ENCODE assay signal across 14 cellular contexts in the genomic region with DNA sequence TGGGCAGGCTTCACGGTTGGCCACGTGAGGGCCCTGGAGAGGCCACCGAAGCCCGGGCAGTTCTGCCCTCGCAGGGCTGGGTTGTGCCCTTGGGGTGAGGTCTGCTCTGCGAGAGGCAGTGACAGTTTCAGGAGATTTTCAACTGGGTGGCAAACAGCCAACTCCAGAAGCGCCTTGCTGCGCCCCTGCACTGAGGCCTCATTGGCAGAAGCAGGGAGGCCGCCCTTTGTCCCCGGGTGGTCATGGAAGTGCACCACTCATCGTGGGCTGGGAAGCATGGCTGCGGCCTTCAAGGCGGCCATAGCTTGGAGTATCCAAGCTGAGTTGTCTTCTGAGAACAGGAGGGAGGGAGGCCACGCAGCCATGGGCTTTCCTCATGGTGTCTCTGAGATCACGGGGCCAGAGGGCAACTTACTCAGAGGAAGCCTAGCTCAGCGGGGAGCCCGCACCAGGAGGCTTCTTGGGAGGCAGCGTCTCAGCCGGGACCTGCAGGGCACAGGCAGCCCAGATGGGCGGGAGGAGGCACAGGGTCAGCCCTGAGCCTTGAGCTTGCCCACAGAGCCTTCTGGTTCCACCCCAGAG. TPM values are rescaled to one million over a fixed set of nuclear protein-coding genes. Genes with fewer than 3 reads are reported as not detected.
DNase-seq lines count a peak whose midpoint lies in the region; ATAC-seq, FAIRE-seq and TF ChIP-seq lines count a peak whose summit lies in the region.
"Had no signal": no experiment of that assay in that cellular context is flagged by ENCODE, and none has a peak within 500 bp of the region (broad histone marks: within the 10 kb centered on the region; RNA-seq: fewer than 3 reads in every experiment).

No MANE protein-coding gene starts in this region.

- CTCF ChIA-PET in IMR-90 (lab: Yijun Ruan, JAX) (no interaction called here), K562 (lab: Yijun Ruan, JAX; ENCODE audit: low intra/inter-chr PET ratio) (no interaction called here)

- no peak overlapping the region for H2AK5ac ChIP-seq in IMR-90 (ENCODE audit: low read depth, low read length)

- WGBS in IMR-90 (ENCODE audit: extremely low coverage in 2 of 2, insufficient read length in 1 of 2), 2 experiments, result 89% methylated on average over 9 of the region's 20 CpGs; no CpG with 5 or more reads in 1 of the 2 experiments
- 94% methylated on average over 16 of the region's 20 CpGs for whole genome bisulfite sequencing in K562 (ENCODE audit: insufficient coverage, low coverage, missing lambda C conversion rate)
- WGBS in prostate gland, result 87% methylated on average over 17 of the region's 20 CpGs

- H3K9me1 ChIP-seq in IMR-90 (ENCODE audit: insufficient read depth, low read length), result no peaks in the 10 kb centered on the region
- H3K9me1 ChIP-seq in K562 (ENCODE audit: control insufficient read depth, insufficient read depth, low read length), result no peaks in the 10 kb centered on the region

- no peak overlapping the region for H3K14ac ChIP-seq in IMR-90 (replicated peaks; ENCODE audit: low read depth, low read length)

- H3K9me3 Mint-ChIP-seq in progenitor cell of endocrine pancreas (ENCODE audit: low read depth), result no peaks in the 10 kb centered on the region
- H3K9me3 Mint-ChIP-seq in naive thymus-derived CD8-positive, alpha-beta T cell, result no peaks in the 10 kb centered on the region
- H3K9me3 Mint-ChIP-seq: activated naive CD4-positive, alpha-beta T cell treated with anti-CD3 and anti-CD28 coated beads, Interleukin-2, amount 10 ng/mL, durations not matched to agents 7 days and 5 days; CD4-positive, alpha-beta T cell; naive B cell had no signal

- no peak overlapping the region for H3K18ac ChIP-seq in IMR-90 (ENCODE audit: low read depth, low read length)

- peak overlapping the region; percentile 59 for H3K27ac Mint-ChIP-seq in progenitor cell of endocrine pancreas
- H3K27ac Mint-ChIP-seq in naive thymus-derived CD8-positive, alpha-beta T cell, result no peak overlapping the region
- H3K27ac Mint-ChIP-seq: activated naive CD4-positive, alpha-beta T cell treated with anti-CD3 and anti-CD28 coated beads, Interleukin-2, amount 10 ng/mL, durations not matched to agents 7 days and 5 days; CD4-positive, alpha-beta T cell had no signal

- FAIRE-seq in K562 (lab: Jason Lieb, UNC), result no peak

- no peak overlapping the region for H2BK15ac ChIP-seq in IMR-90 (ENCODE audit: low read depth, low read length)

- no peak overlapping the region for H3K27ac ChIP-seq in IMR-90 (ENCODE audit: insufficient read depth, low read length)
- no peak overlapping the region for H3K27ac ChIP-seq in K562 (ENCODE audit: extremely low read depth, low read depth, low read length)
- H3K27ac ChIP-seq in prostate gland, result no peak overlapping the region

- no peaks in the 10 kb centered on the region for H3K9me3 ChIP-seq in IMR-90 (ENCODE audit: control insufficient read depth, insufficient read depth, low read length)
- H3K9me3 ChIP-seq in K562 (replicated peaks; ENCODE audit: control insufficient read depth, insufficient read depth, low read depth, low read length), result no peaks in the 10 kb centered on the region
- H3K9me3 ChIP-seq in prostate gland, result no peaks in the 10 kb centered on the region

- H3K23ac ChIP-seq in IMR-90 (ENCODE audit: low read depth, low read length), result no peak overlapping the region

- no peak overlapping the region for H4K5ac ChIP-seq in IMR-90 (ENCODE audit: low read depth, low read length)

- TF ChIP-seq CTCF in IMR-90 (conservative IDR thresholded peaks at IDR 0.05; ENCODE audit: low read depth, low read length), result no peak
- TF ChIP-seq CTCF in K562 (IDR thresholded peaks at IDR 0.05 in 2 of 3, conservative IDR thresholded peaks at IDR 0.05 in 1 of 3; ENCODE audit: insufficient read depth in 2 of 3, low read depth in 1 of 3, low read length in 3 of 3), result no peak
- TF ChIP-seq CTCF in progenitor cell of endocrine pancreas (IDR thresholded peaks at IDR 0.05; ENCODE audit: unreplicated experiment), result no peak
- no peak for TF ChIP-seq CTCF in prostate gland (IDR thresholded peaks at IDR 0.05)

- H4K8ac ChIP-seq in IMR-90 (ENCODE audit: low read depth in 2 of 2, low read length in 2 of 2), result no peak overlapping the region

- H3K4me3 ChIP-seq in IMR-90 (ENCODE audit: insufficient read depth, low read depth, low read length) (no peak overlapping the region), K562 (no peak overlapping the region), prostate gland (no peak overlapping the region)

- no peak for TF ChIP-seq EP300 in K562 (IDR thresholded peaks at IDR 0.05; ENCODE audit: low read length)

- H2BK5ac ChIP-seq in IMR-90 (ENCODE audit: low read depth, low read length, poor library complexity, severe bottlenecking), result no peak overlapping the region

- no peak overlapping the region for H2BK120ac ChIP-seq in IMR-90 (ENCODE audit: low read depth, low read length)

- H3K4ac ChIP-seq in IMR-90 (ENCODE audit: low read depth, low read length), result no peak overlapping the region

- intact Hi-C loops in IMR-90 (cut with micrococcal nuclease) (no loop called here), K562 (cut with micrococcal nuclease) (no loop called here), prostate gland (cut with DNase I) (loop anchor here (5.0 kb wide), 2 partner anchors 34 to 64 kb away; no protein-coding TSS in a partner anchor)

- H3K9ac ChIP-seq in IMR-90 (ENCODE audit: low read depth, low read length), result no peak overlapping the region
- H3K9ac ChIP-seq in K562 (ENCODE audit: insufficient read depth in 1 of 2, low read depth in 2 of 2, low read length in 2 of 2), result peak overlapping the region in 1 of 2 experiments; percentile 7; a peak in 1 of 4 replicates

- TF ChIP-seq RAD21 in IMR-90 (IDR thresholded peaks at IDR 0.05; ENCODE audit: low read length) (no peak), K562 (CRISPR knock-in tag; conservative IDR thresholded peaks at IDR 0.05 in 1 of 2, IDR thresholded peaks at IDR 0.05 in 1 of 2) (no peak)

- H3K27me3 ChIP-seq in IMR-90 (ENCODE audit: control insufficient read depth, insufficient read depth, low read length) (no peaks in the 10 kb centered on the region), K562 (ENCODE audit: control insufficient read depth in 2 of 2, insufficient read depth in 2 of 2, low read length in 2 of 2) (no peaks in the 10 kb centered on the region), prostate gland (replicated peaks; ENCODE audit: insufficient read depth) (no peaks in the 10 kb centered on the region)

- in situ Hi-C loops in IMR-90 (cut with MboI; ENCODE audit: low sequenced_read_pairs) (no loop called here), K562 (cut with MboI) (no loop called here)

- H2AFZ ChIP-seq in IMR-90 (replicated peaks; ENCODE audit: low read length, poor library complexity) (no peak overlapping the region), K562 (ENCODE audit: low read depth, low read length) (no peak overlapping the region)

- H4K20me1 ChIP-seq in IMR-90 (ENCODE audit: insufficient read depth, low read length) (peaks cover 8% of the 10 kb centered on the region; the same call in 1 of the 2 replicates), K562 (replicated peaks; ENCODE audit: control insufficient read depth, insufficient read depth, low read length) (no peaks in the 10 kb centered on the region)

- H3K36me3 Mint-ChIP-seq in progenitor cell of endocrine pancreas (ENCODE audit: insufficient read depth), result peaks cover 9% of the 10 kb centered on the region
- H3K36me3 Mint-ChIP-seq in naive thymus-derived CD8-positive, alpha-beta T cell, result peaks cover 0 to 53% (median 9%) of the 10 kb centered on the region in 3 donors

- no peaks in the 10 kb centered on the region for H3K27me3 Mint-ChIP-seq in progenitor cell of endocrine pancreas
- H3K27me3 Mint-ChIP-seq in naive thymus-derived CD8-positive, alpha-beta T cell, result no peaks in the 10 kb centered on the region
- H3K27me3 Mint-ChIP-seq: activated naive CD4-positive, alpha-beta T cell treated with anti-CD3 and anti-CD28 coated beads, Interleukin-2, amount 10 ng/mL, durations not matched to agents 7 days and 5 days; CD4-positive, alpha-beta T cell; naive B cell had no signal

- no peaks in the 10 kb centered on the region for H3K4me1 Mint-ChIP-seq in progenitor cell of endocrine pancreas (ENCODE audit: low read depth)
- H3K4me1 Mint-ChIP-seq in naive thymus-derived CD8-positive, alpha-beta T cell, result peaks cover 0 to 11% (median 4%) of the 10 kb centered on the region in 4 donors

- H2AK9ac ChIP-seq in IMR-90 (replicated peaks; ENCODE audit: low read depth, low read length, poor library complexity), result no peak overlapping the region

- dilution Hi-C loops in IMR-90 (cut with HindIII; ENCODE audit: low sequenced_read_pairs, unreplicated experiment), result no loop called here

- POLR2A ChIA-PET in IMR-90 (lab: Charles Lee; ENCODE audit: unreplicated experiment), result no interaction called here
- POLR2A ChIA-PET in K562 (lab: Yijun Ruan, JAX), result interaction anchor here (1.5 kb wide), 1 partner anchor 9 kb away, joined by 9 read pairs; no protein-coding TSS in a partner anchor
- POLR2A ChIA-PET in naive thymus-derived CD8-positive, alpha-beta T cell (lab: Charles Lee), result no interaction called here

- H3K36me3 ChIP-seq in IMR-90 (ENCODE audit: control insufficient read depth, insufficient read depth, low read length), result peaks cover 71% of the 10 kb centered on the region
- peaks cover 93% of the 10 kb centered on the region; the same call in 2 of the 3 replicates for H3K36me3 ChIP-seq in K562 (ENCODE audit: control insufficient read depth, insufficient read depth, low read length)
- H3K36me3 ChIP-seq in prostate gland, result peaks cover 13 to 20% of the 10 kb centered on the region in 2 donors

- H2BK20ac ChIP-seq in IMR-90 (ENCODE audit: low read depth, low read length), result no peak overlapping the region

- TF ChIP-seq POLR2A in IMR-90 (IDR thresholded peaks at IDR 0.05; ENCODE audit: low read depth, low read length) (no peak), K562 (conservative IDR thresholded peaks at IDR 0.05) (no peak), prostate gland (IDR thresholded peaks at IDR 0.05) (no peak)

- peak; percentile 24 for ATAC-seq in IMR-90 (ENCODE audit: low read depth)
- ATAC-seq in K562, result no peak; the same call in 2 of the 3 replicates
- no peak for ATAC-seq in naive thymus-derived CD8-positive, alpha-beta T cell
- ATAC-seq in GM19467 (IDR thresholded peaks at IDR 0.05; ENCODE audit: unreplicated experiment), result no peak

- H3K4me1 ChIP-seq in IMR-90 (ENCODE audit: control insufficient read depth, insufficient read depth, low read length) (no peaks in the 10 kb centered on the region), K562 (replicated peaks in 1 of 2; ENCODE audit: control insufficient read depth in 2 of 2, insufficient read depth in 2 of 2, low read length in 2 of 2) (peaks cover 0 to 22% of the 10 kb centered on the region in 2 experiments; a peak in 1 of 5 replicates), prostate gland (replicated peaks) (no peaks in the 10 kb centered on the region)

- H3K4me3 Mint-ChIP-seq in progenitor cell of endocrine pancreas (ENCODE audit: low read depth), result no peak overlapping the region
- no peak overlapping the region for H3K4me3 Mint-ChIP-seq in naive thymus-derived CD8-positive, alpha-beta T cell
- H3K4me3 Mint-ChIP-seq: activated naive CD4-positive, alpha-beta T cell treated with anti-CD3 and anti-CD28 coated beads, Interleukin-2, amount 10 ng/mL, durations not matched to agents 7 days and 5 days; CD4-positive, alpha-beta T cell; naive B cell had no signal

- BruUV-seq in IMR-90 (replicated peaks; lab: Mats Ljungman, UMichigan) (no TSS peak), K562 (replicated peaks; lab: Mats Ljungman, UMichigan) (no TSS peak)

- H3K4me2 ChIP-seq in IMR-90 (ENCODE audit: low read depth, low read length) (no peak overlapping the region), K562 (ENCODE audit: insufficient read depth, low read length) (no peak overlapping the region)

- H3K56ac ChIP-seq in IMR-90 (ENCODE audit: extremely low read depth, insufficient read depth, low read length), result no peak overlapping the region

- peaks cover 6 to 28% of the 10 kb centered on the region in 2 experiments; a peak in 3 of 4 replicates for H3K79me1 ChIP-seq in IMR-90 (ENCODE audit: low read depth in 1 of 2, low read length in 2 of 2)

- peak; percentile 35 for DNase-seq in IMR-90
- no peak for DNase-seq in K562 (ENCODE audit: extremely low read depth in 1 of 4, low spot score in 3 of 4)
- no peak for DNase-seq in progenitor cell of endocrine pancreas (ENCODE audit: low spot score, unreplicated experiment)
- no peak for DNase-seq in naive thymus-derived CD8-positive, alpha-beta T cell
- no peak for DNase-seq in prostate gland (ENCODE audit: low spot score)
- DNase-seq: activated naive CD4-positive, alpha-beta T cell treated with anti-CD3 and anti-CD28 coated beads, Interleukin-2, amount 10 ng/mL, durations not matched to agents 7 days and 5 days; CD4-positive, alpha-beta T cell; GF-D8; kidney glomerular epithelial cell; naive B cell; NCI-H1105 treated with DMSO at 0.1 percent for 48 hours; NCI-H345; T-helper 9 cell had no signal

- no peak overlapping the region for H4K91ac ChIP-seq in IMR-90 (ENCODE audit: insufficient read depth, low read depth, low read length)

- no peaks in the 10 kb centered on the region for H3K79me2 ChIP-seq in K562 (ENCODE audit: control insufficient read depth, insufficient read depth, low read length)

RNA-seq across cellular contexts. Expression of a gene that starts 14.8 kb away (rescaled TPM):
- total RNA-seq in IMR-90 (2012; rRNA removed) (31.7 and 33.1 TPM in 2 replicates), K562 (2014; rRNA removed) (176 and 229 TPM in 2 replicates), K562 (2014; rRNA removed; fragmentation: Illumina TruSeq; extraction: Trizol) (55.6 and 55.7 TPM in 2 replicates), K562 (2015; rRNA removed; fragmentation: Illumina TruSeq; extraction: Trizol) (63.9 and 65.6 TPM in 2 replicates), K562 (2021) (127 and 140 TPM in 2 replicates), progenitor cell of endocrine pancreas (116 and 119 TPM in 2 replicates), prostate gland (10 to 100 TPM; 59.4 to 91.7 TPM)
- polyA plus RNA-seq in IMR-90 (2012; rRNA removed) (62.8 and 69.8 TPM in 2 replicates), K562 (2011; rRNA removed) (65.9 and 80.2 TPM in 2 replicates), K562 (2014; fragmentation: Illumina TruSeq; extraction: Trizol) (45.9 and 72.0 TPM in 2 replicates), K562 (2014; fragmentation: Nextera tagmentation; extraction: Ambion mirVana) (1 to 10 TPM; 1.5 to 6.8 TPM), K562 (2014; rRNA removed) (188 and 193 TPM in 2 replicates)
- 88.7 and 101 TPM in 2 replicates for polyA plus RNA-seq in IMR-90 (2012; cell fraction: cytosol; rRNA removed)
- 146 and 214 TPM in 2 replicates for polyA plus RNA-seq in IMR-90 (2012; cell fraction: nucleus; rRNA removed; ENCODE audit: low replicate concordance)
- 32.2 and 114 TPM in 2 replicates for total RNA-seq in K562 (2011; cell fraction: chromatin; rRNA removed; ENCODE audit: low replicate concordance)
- 171 and 174 TPM in 2 replicates for total RNA-seq in K562 (2011; cell fraction: nucleolus; rRNA removed)
- total RNA-seq in K562 (2011; cell fraction: nucleoplasm; rRNA removed), result 85.7 and 89.1 TPM in 2 replicates
- 131 and 202 TPM in 2 replicates for polyA plus RNA-seq in K562 (2011; cell fraction: cytosol; rRNA removed)
- polyA plus RNA-seq in K562 (2011; cell fraction: nucleus; rRNA removed), result 161 and 204 TPM in 2 replicates
- 127 and 153 TPM in 2 replicates for polyA plus RNA-seq in K562 (2012)
- polyA minus RNA-seq in K562 (2011; rRNA and poly(A)+ RNA removed), result 12.0 and 14.7 TPM in 2 replicates
- polyA minus RNA-seq in K562 (2011; cell fraction: cytosol; rRNA and poly(A)+ RNA removed), result 24.0 and 24.1 TPM in 2 replicates
- 31.9 and 32.4 TPM in 2 replicates for polyA minus RNA-seq in K562 (2011; cell fraction: nucleus; rRNA and poly(A)+ RNA removed)
- total RNA-seq in naive thymus-derived CD8-positive, alpha-beta T cell, result 10 to 100 TPM; 56.7 to 59.8 TPM
- 100 to 1,000 TPM in 2 of 3 donors, 10 to 100 TPM in 1; 85.2 to 106 (median 101) TPM for polyA plus RNA-seq in naive thymus-derived CD8-positive, alpha-beta T cell

RNA-seq across cellular contexts. Expression of a gene that starts 15.3 kb away (rescaled TPM):
- total RNA-seq in IMR-90 (2012; rRNA removed) (4.8 and 7.5 TPM in 2 replicates), K562 (2014; rRNA removed) (50.3 and 111 TPM in 2 replicates), K562 (2014; rRNA removed; fragmentation: Illumina TruSeq; extraction: Trizol) (4.5 and 5.8 TPM in 2 replicates), K562 (2015; rRNA removed; fragmentation: Illumina TruSeq; extraction: Trizol) (22.8 and 30.6 TPM in 2 replicates), K562 (2021) (181 and 194 TPM in 2 replicates), progenitor cell of endocrine pancreas (152 and 156 TPM in 2 replicates), prostate gland (100 to 1,000 TPM in 1 of 2 donors, 10 to 100 TPM in 1; 31.9 to 113 TPM)
- polyA plus RNA-seq in IMR-90 (2012; rRNA removed) (29.8 and 34.5 TPM in 2 replicates), K562 (2011; rRNA removed) (7.9 and 21.0 TPM in 2 replicates), K562 (2014; fragmentation: Illumina TruSeq; extraction: Trizol) (44.6 and 119 TPM in 2 replicates), K562 (2014; fragmentation: Nextera tagmentation; extraction: Ambion mirVana) (under 1 TPM; 0.17 to 0.35 TPM), K562 (2014; rRNA removed) (45.9 and 46.7 TPM in 2 replicates)
- 18.6 and 34.5 TPM in 2 replicates for polyA plus RNA-seq in IMR-90 (2012; cell fraction: cytosol; rRNA removed)
- 82.8 and 174 TPM in 2 replicates for polyA plus RNA-seq in IMR-90 (2012; cell fraction: nucleus; rRNA removed; ENCODE audit: low replicate concordance)
- total RNA-seq in K562 (2011; cell fraction: chromatin; rRNA removed; ENCODE audit: low replicate concordance), result 112 and 366 TPM in 2 replicates
- 303 and 373 TPM in 2 replicates for total RNA-seq in K562 (2011; cell fraction: nucleolus; rRNA removed)
- 182 TPM in 2 replicates for total RNA-seq in K562 (2011; cell fraction: nucleoplasm; rRNA removed)
- 11.3 and 12.6 TPM in 2 replicates for polyA plus RNA-seq in K562 (2011; cell fraction: cytosol; rRNA removed)
- polyA plus RNA-seq in K562 (2011; cell fraction: nucleus; rRNA removed), result 164 and 237 TPM in 2 replicates
- polyA plus RNA-seq in K562 (2012), result 142 and 173 TPM in 2 replicates
- 8.5 and 10.2 TPM in 2 replicates for polyA minus RNA-seq in K562 (2011; rRNA and poly(A)+ RNA removed)
- 49.6 and 76.1 TPM in 2 replicates for polyA minus RNA-seq in K562 (2011; cell fraction: cytosol; rRNA and poly(A)+ RNA removed)
- polyA minus RNA-seq in K562 (2011; cell fraction: nucleus; rRNA and poly(A)+ RNA removed), result 127 and 137 TPM in 2 replicates
- total RNA-seq in naive thymus-derived CD8-positive, alpha-beta T cell, result 100 to 1,000 TPM; 149 to 162 TPM
- polyA plus RNA-seq in naive thymus-derived CD8-positive, alpha-beta T cell, result 10 to 100 TPM; 16.3 to 33.5 (median 26.0) TPM

RNA-seq across cellular contexts. Expression of a gene that starts 27.8 kb away (rescaled TPM):
- under 0.01 TPM in 1 of 2 replicates, not detected in the other for total RNA-seq in IMR-90 (2012; rRNA removed)
- polyA plus RNA-seq in IMR-90 (2012; rRNA removed), result 0.86 and 1.5 TPM in 2 replicates
- polyA plus RNA-seq in IMR-90 (2012; cell fraction: cytosol; rRNA removed), result 0.06 and 0.22 TPM in 2 replicates
- 9.1 and 40.5 TPM in 2 replicates for polyA plus RNA-seq in IMR-90 (2012; cell fraction: nucleus; rRNA removed; ENCODE audit: low replicate concordance)
- 14.5 and 62.7 TPM in 2 replicates for total RNA-seq in K562 (2011; cell fraction: chromatin; rRNA removed; ENCODE audit: low replicate concordance)
- 48.8 and 60.2 TPM in 2 replicates for total RNA-seq in K562 (2011; cell fraction: nucleolus; rRNA removed)
- 25.7 and 35.6 TPM in 2 replicates for total RNA-seq in K562 (2011; cell fraction: nucleoplasm; rRNA removed)
- 9.4 and 10.7 TPM in 2 replicates for total RNA-seq in K562 (2014; rRNA removed)
- total RNA-seq in K562 (2014; rRNA removed; fragmentation: Illumina TruSeq; extraction: Trizol), result 0.13 and 0.29 TPM in 2 replicates
- total RNA-seq in K562 (2015; rRNA removed; fragmentation: Illumina TruSeq; extraction: Trizol), result 2.6 and 3.5 TPM in 2 replicates
- 22.2 and 27.4 TPM in 2 replicates for total RNA-seq in K562 (2021)
- 1.7 and 3.6 TPM in 2 replicates for polyA plus RNA-seq in K562 (2011; rRNA removed)
- polyA plus RNA-seq in K562 (2011; cell fraction: cytosol; rRNA removed), result 2.2 and 9.1 TPM in 2 replicates
- polyA plus RNA-seq in K562 (2011; cell fraction: nucleus; rRNA removed), result 52.0 and 130 TPM in 2 replicates
- 14.9 and 33.7 TPM in 2 replicates for polyA plus RNA-seq in K562 (2012)
- polyA plus RNA-seq in K562 (2014; fragmentation: Illumina TruSeq; extraction: Trizol), result 1.5 and 4.0 TPM in 2 replicates
- polyA plus RNA-seq in K562 (2014; fragmentation: Nextera tagmentation; extraction: Ambion mirVana), result not detected
- 19.2 and 23.6 TPM in 2 replicates for polyA plus RNA-seq in K562 (2014; rRNA removed)
- 0.09 and 0.18 TPM in 2 replicates for polyA minus RNA-seq in K562 (2011; rRNA and poly(A)+ RNA removed)
- polyA minus RNA-seq in K562 (2011; cell fraction: cytosol; rRNA and poly(A)+ RNA removed), result 2.0 and 3.7 TPM in 2 replicates
- 5.4 and 8.2 TPM in 2 replicates for polyA minus RNA-seq in K562 (2011; cell fraction: nucleus; rRNA and poly(A)+ RNA removed)
- total RNA-seq in progenitor cell of endocrine pancreas, result 58.4 and 71.3 TPM in 2 replicates
- 10 to 100 TPM; 13.6 to 14.0 TPM for total RNA-seq in naive thymus-derived CD8-positive, alpha-beta T cell
- polyA plus RNA-seq in naive thymus-derived CD8-positive, alpha-beta T cell, result not detected
- 100 to 1,000 TPM in 1 of 2 donors, under 1 TPM in 1; 0.46 to 160 TPM for total RNA-seq in prostate gland

RNA-seq across cellular contexts. Expression of a gene that starts 34.9 kb away (rescaled TPM):
- total RNA-seq in IMR-90 (2012; rRNA removed), result not detected in 2 replicates
- not detected in 2 replicates for polyA plus RNA-seq in IMR-90 (2012; rRNA removed)
- polyA plus RNA-seq in IMR-90 (2012; cell fraction: cytosol; rRNA removed), result 0.07 and 0.18 TPM in 2 replicates
- polyA plus RNA-seq in IMR-90 (2012; cell fraction: nucleus; rRNA removed; ENCODE audit: low replicate concordance), result 0.62 and 0.78 TPM in 2 replicates
- total RNA-seq in K562 (2011; cell fraction: chromatin; rRNA removed; ENCODE audit: low replicate concordance), result 1.7 TPM in 1 of 2 replicates, not detected in the other
- 0.92 TPM in 1 of 2 replicates, not detected in the other for total RNA-seq in K562 (2011; cell fraction: nucleolus; rRNA removed)
- total RNA-seq in K562 (2011; cell fraction: nucleoplasm; rRNA removed), result 2.7 TPM in 1 of 2 replicates, not detected in the other
- total RNA-seq in K562 (2014; rRNA removed), result 0.29 TPM in 1 of 2 replicates, not detected in the other
- 0.40 and 0.45 TPM in 2 replicates for total RNA-seq in K562 (2014; rRNA removed; fragmentation: Illumina TruSeq; extraction: Trizol)
- 0.51 and 0.57 TPM in 2 replicates for total RNA-seq in K562 (2015; rRNA removed; fragmentation: Illumina TruSeq; extraction: Trizol)
- total RNA-seq in K562 (2021), result 0.58 and 0.78 TPM in 2 replicates
- polyA plus RNA-seq in K562 (2011; rRNA removed), result not detected in 2 replicates
- polyA plus RNA-seq in K562 (2011; cell fraction: cytosol; rRNA removed), result 0.09 TPM in 1 of 2 replicates, not detected in the other
- polyA plus RNA-seq in K562 (2011; cell fraction: nucleus; rRNA removed), result 0.58 TPM in 1 of 2 replicates, not detected in the other
- polyA plus RNA-seq in K562 (2012), result 2.3 and 2.7 TPM in 2 replicates
- not detected in 2 replicates for polyA plus RNA-seq in K562 (2014; fragmentation: Illumina TruSeq; extraction: Trizol)
- polyA plus RNA-seq in K562 (2014; fragmentation: Nextera tagmentation; extraction: Ambion mirVana), result under 1 TPM in 1 of 2 experiments, not detected in 1; 0.08 TPM
- 1.2 and 2.1 TPM in 2 replicates for polyA plus RNA-seq in K562 (2014; rRNA removed)
- polyA minus RNA-seq in K562 (2011; rRNA and poly(A)+ RNA removed), result 0.63 TPM in 1 of 2 replicates, not detected in the other
- not detected in 2 replicates for polyA minus RNA-seq in K562 (2011; cell fraction: cytosol; rRNA and poly(A)+ RNA removed)
- polyA minus RNA-seq in K562 (2011; cell fraction: nucleus; rRNA and poly(A)+ RNA removed), result 1.00 TPM in 1 of 2 replicates, not detected in the other
- total RNA-seq in progenitor cell of endocrine pancreas, result 1.00 and 1.6 TPM in 2 replicates
- under 1 TPM in 1 of 2 experiments, not detected in 1; 0.70 TPM for total RNA-seq in naive thymus-derived CD8-positive, alpha-beta T cell
- 1 to 10 TPM in 1 of 3 donors, under 1 TPM in 2; 0.41 to 1.3 (median 0.59) TPM for polyA plus RNA-seq in naive thymus-derived CD8-positive, alpha-beta T cell
- under 1 TPM in 1 of 2 donors, not detected in 1; 0.96 TPM for total RNA-seq in prostate gland

RNA-seq across cellular contexts. Expression of a gene that starts 57.6 kb away (rescaled TPM):
- total RNA-seq in IMR-90 (2012; rRNA removed) (2.5 TPM in 2 replicates), K562 (2014; rRNA removed) (12.7 and 18.7 TPM in 2 replicates), K562 (2014; rRNA removed; fragmentation: Illumina TruSeq; extraction: Trizol) (10.0 and 10.5 TPM in 2 replicates), K562 (2015; rRNA removed; fragmentation: Illumina TruSeq; extraction: Trizol) (7.0 and 8.4 TPM in 2 replicates), K562 (2021) (66.2 and 66.5 TPM in 2 replicates), progenitor cell of endocrine pancreas (102 and 106 TPM in 2 replicates), prostate gland (10 to 100 TPM; 11.2 to 75.0 TPM)
- polyA plus RNA-seq in IMR-90 (2012; rRNA removed) (12.6 and 22.0 TPM in 2 replicates), K562 (2011; rRNA removed) (5.7 and 8.6 TPM in 2 replicates), K562 (2014; fragmentation: Illumina TruSeq; extraction: Trizol) (15.1 and 16.2 TPM in 2 replicates), K562 (2014; fragmentation: Nextera tagmentation; extraction: Ambion mirVana) (under 1 TPM; 0.32 to 0.51 TPM), K562 (2014; rRNA removed) (21.2 and 24.8 TPM in 2 replicates)
- polyA plus RNA-seq in IMR-90 (2012; cell fraction: cytosol; rRNA removed), result 10.1 and 10.4 TPM in 2 replicates
- 43.0 and 136 TPM in 2 replicates for polyA plus RNA-seq in IMR-90 (2012; cell fraction: nucleus; rRNA removed; ENCODE audit: low replicate concordance)
- total RNA-seq in K562 (2011; cell fraction: chromatin; rRNA removed; ENCODE audit: low replicate concordance), result 129 and 244 TPM in 2 replicates
- 98.9 and 104 TPM in 2 replicates for total RNA-seq in K562 (2011; cell fraction: nucleolus; rRNA removed)
- total RNA-seq in K562 (2011; cell fraction: nucleoplasm; rRNA removed), result 68.3 and 74.5 TPM in 2 replicates
- polyA plus RNA-seq in K562 (2011; cell fraction: cytosol; rRNA removed), result 4.8 and 11.5 TPM in 2 replicates
- polyA plus RNA-seq in K562 (2011; cell fraction: nucleus; rRNA removed), result 35.2 and 71.1 TPM in 2 replicates
- polyA plus RNA-seq in K562 (2012), result 25.0 and 27.8 TPM in 2 replicates
- polyA minus RNA-seq in K562 (2011; rRNA and poly(A)+ RNA removed), result 14.5 and 24.1 TPM in 2 replicates
- polyA minus RNA-seq in K562 (2011; cell fraction: cytosol; rRNA and poly(A)+ RNA removed), result 23.7 and 36.0 TPM in 2 replicates
- 17.9 and 27.9 TPM in 2 replicates for polyA minus RNA-seq in K562 (2011; cell fraction: nucleus; rRNA and poly(A)+ RNA removed)
- 10 to 100 TPM; 24.5 to 28.5 TPM for total RNA-seq in naive thymus-derived CD8-positive, alpha-beta T cell
- polyA plus RNA-seq in naive thymus-derived CD8-positive, alpha-beta T cell, result 1 to 10 TPM in 1 of 3 donors, under 1 TPM in 2; 0.30 to 1.0 (median 0.62) TPM
